In the genomic region with DNA sequence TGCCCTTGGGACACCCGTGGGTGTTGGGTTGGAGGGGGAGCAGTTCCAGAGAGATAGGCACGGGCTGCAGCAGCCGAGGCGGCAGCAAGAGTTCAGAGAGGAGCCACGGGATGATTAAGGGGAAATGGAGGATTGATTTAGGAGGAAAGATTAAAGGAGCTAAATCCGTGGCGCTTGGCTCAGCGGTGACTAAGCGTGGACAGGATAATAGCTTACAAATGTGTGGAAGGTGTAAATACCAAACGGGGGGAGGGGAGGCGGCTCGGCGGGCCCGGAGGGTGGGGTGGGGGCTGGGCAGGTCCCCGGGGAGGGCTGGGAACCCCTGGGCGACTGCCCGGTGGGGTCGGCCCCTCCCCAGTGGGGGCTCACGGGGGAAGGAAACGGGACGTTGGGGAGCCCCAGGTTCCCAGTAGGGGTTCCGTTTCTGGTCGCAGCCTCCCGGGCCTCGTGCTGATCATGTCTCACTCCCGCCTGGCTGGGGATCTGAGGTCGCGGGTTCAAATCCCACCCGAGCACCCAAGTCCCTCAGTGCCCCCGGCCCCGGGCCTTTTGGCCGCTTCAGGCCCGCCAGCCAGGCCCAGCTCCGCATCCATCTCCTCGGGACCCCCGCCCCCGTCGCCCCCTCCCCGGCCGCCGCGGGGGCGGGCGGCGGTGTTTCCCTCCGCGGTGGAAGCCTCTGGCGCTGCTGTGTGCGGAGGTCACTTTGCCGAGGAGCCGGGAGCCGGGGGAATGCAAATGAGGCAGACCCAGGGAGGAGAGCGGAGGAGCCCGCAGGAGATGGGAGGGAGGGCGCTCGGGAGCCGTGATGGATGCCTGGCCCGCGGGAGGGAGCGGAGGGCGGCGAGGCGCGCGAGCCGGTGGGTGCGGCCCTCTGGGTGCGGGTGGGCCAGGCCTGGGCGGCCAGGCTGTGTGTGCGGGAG, we compare ENCODE assay signal across 1 cellular context.
TF ChIP-seq lines count a peak whose summit lies in the region.

No MANE protein-coding gene starts in this region.

TF ChIP-seq in HEK293T, 16 proteins besides CTCF, POLR2A, EP300 and RAD21 (continued from another document):
- TF ChIP-seq FOXM1 (IDR thresholded peaks at IDR 0.05; ENCODE audit: borderline replicate concordance) (no peak), LEF1 (IDR thresholded peaks at IDR 0.05; ENCODE audit: borderline replicate concordance) (no peak), SP1 (IDR thresholded peaks at IDR 0.05) (no peak), FOXK2 (IDR thresholded peaks at IDR 0.05) (no peak), ELF4 (IDR thresholded peaks at IDR 0.05) (no peak), HDGF (IDR thresholded peaks at IDR 0.05; ENCODE audit: borderline replicate concordance) (no peak), NFRKB (IDR thresholded peaks at IDR 0.05) (no peak), BHLHE40 (IDR thresholded peaks at IDR 0.05; ENCODE audit: borderline replicate concordance) (no peak), CTBP1 (IDR thresholded peaks at IDR 0.05; ENCODE audit: borderline replicate concordance) (no peak), L3MBTL2 (conservative IDR thresholded peaks at IDR 0.05) (no peak; the same call in 1 of the 2 replicates), ARNT (IDR thresholded peaks at IDR 0.05) (no peak)
- TF ChIP-seq, protein P1, sequence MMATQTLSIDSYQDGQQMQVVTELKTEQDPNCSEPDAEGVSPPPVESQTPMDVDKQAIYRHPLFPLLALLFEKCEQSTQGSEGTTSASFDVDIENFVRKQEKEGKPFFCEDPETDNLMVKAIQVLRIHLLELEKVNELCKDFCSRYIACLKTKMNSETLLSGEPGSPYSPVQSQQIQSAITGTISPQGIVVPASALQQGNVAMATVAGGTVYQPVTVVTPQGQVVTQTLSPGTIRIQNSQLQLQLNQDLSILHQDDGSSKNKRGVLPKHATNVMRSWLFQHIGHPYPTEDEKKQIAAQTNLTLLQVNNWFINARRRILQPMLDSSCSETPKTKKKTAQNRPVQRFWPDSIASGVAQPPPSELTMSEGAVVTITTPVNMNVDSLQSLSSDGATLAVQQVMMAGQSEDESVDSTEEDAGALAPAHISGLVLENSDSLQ (IDR thresholded peaks at IDR 0.05) = no peak
